Comparison of ENCODE assay signal across 8 cellular contexts in genomic region chr12:69154585-69155363, GRCh38.
A peak's percentile ranks its signal among the peaks of the same experiment; 100 is the strongest.
DNase-seq lines count a peak whose midpoint lies in the region; FAIRE-seq and TF ChIP-seq lines count a peak whose summit lies in the region.

No MANE protein-coding gene starts in this region.

- H3K9me3 ChIP-seq in MM.1S (replicated peaks; ENCODE audit: insufficient read depth, low read length) (no peaks in the 10 kb centered on the region), prostate gland (no peaks in the 10 kb centered on the region), uterus (no peaks in the 10 kb centered on the region)

- DNase-seq in AG10803 (ENCODE audit: low read depth) (peak; percentile 52), GM19239 (ENCODE audit: insufficient read length, low spot score) (peak; percentile 38), MM.1S (peak; percentile 75), SK-N-DZ (ENCODE audit: low spot score) (peak; percentile 59), germinal center (ENCODE audit: low spot score) (peak; percentile 57), prostate gland (ENCODE audit: low spot score) (peak; percentile 51), uterus (peak; percentile 35 to 37)
- peak; percentile 44 to 73 (median 52) for DNase-seq in activated naive CD4-positive, alpha-beta T cell (lab: John Stamatoyannopoulos, UW)

- H3K27ac ChIP-seq in MM.1S (ENCODE audit: low read length): no peak overlapping the region
- H3K27ac ChIP-seq in prostate gland: no peak overlapping the region
- H3K27ac ChIP-seq in uterus: no peak overlapping the region

- peak; percentile 89 for FAIRE-seq in GM19239 (lab: Jason Lieb, UNC)

- H3F3A ChIP-seq in MM.1S (ENCODE audit: insufficient read depth, low read length): no peaks in the 10 kb centered on the region

- peaks cover 4% of the 10 kb centered on the region for H3K4me1 ChIP-seq in MM.1S (ENCODE audit: low read length)
- H3K4me1 ChIP-seq in prostate gland (replicated peaks): no peaks in the 10 kb centered on the region
- H3K4me1 ChIP-seq in uterus: no peaks in the 10 kb centered on the region

- H3K4me3 ChIP-seq in AG10803 (ENCODE audit: low read length) (no peak overlapping the region), MM.1S (ENCODE audit: low read length) (no peak overlapping the region), prostate gland (no peak overlapping the region), uterus (no peak overlapping the region)

- H3K36me3 ChIP-seq in MM.1S (replicated peaks; ENCODE audit: insufficient read depth, low read length): no peaks in the 10 kb centered on the region
- no peaks in the 10 kb centered on the region for H3K36me3 ChIP-seq in prostate gland
- no peaks in the 10 kb centered on the region for H3K36me3 ChIP-seq in uterus

- no peak overlapping the region; the same call in 1 of the 2 replicates for H3K9ac ChIP-seq in MM.1S (ENCODE audit: low read length)

- peak overlapping the region; percentile 84 for H2AFZ ChIP-seq in MM.1S (ENCODE audit: low read length)

- no peaks in the 10 kb centered on the region for H4K20me1 ChIP-seq in MM.1S (ENCODE audit: insufficient read depth, low read length)

- TF ChIP-seq CTCF in AG10803 (conservative IDR thresholded peaks at IDR 0.05; ENCODE audit: low read length) (peak; percentile 98), MM.1S (IDR thresholded peaks at IDR 0.05; ENCODE audit: low read length) (peak; percentile 94), prostate gland (IDR thresholded peaks at IDR 0.05) (peak; percentile 71 to 89 (median 77)), uterus (IDR thresholded peaks at IDR 0.05) (peak; percentile 55 to 78 (median 64))

- WGBS in prostate gland: 12% methylated on average over 7 of the region's 7 CpGs

- intact Hi-C loops in prostate gland (cut with DNase I): loop anchor here (5.0 to 10.0 kb wide), 4 partner anchors 90 to 320 kb away; no protein-coding TSS in a partner anchor
- intact Hi-C loops in uterus (cut with DNase I; ENCODE audit: low total_unique reads): no loop called here

- H3K9me2 ChIP-seq in MM.1S (replicated peaks; ENCODE audit: insufficient read depth, low read length): no peaks in the 10 kb centered on the region

- no peak for TF ChIP-seq POLR2A in prostate gland (IDR thresholded peaks at IDR 0.05)
- no peak for TF ChIP-seq POLR2A in uterus (IDR thresholded peaks at IDR 0.05)

- peak overlapping the region; percentile 30; the same call in 1 of the 2 replicates for H3K4me2 ChIP-seq in MM.1S (ENCODE audit: low read depth, low read length)

- no peaks in the 10 kb centered on the region for H3K79me2 ChIP-seq in MM.1S (ENCODE audit: low read length)

- H3K27me3 ChIP-seq in MM.1S (replicated peaks; ENCODE audit: insufficient read depth, low read length) (no peaks in the 10 kb centered on the region), prostate gland (replicated peaks; ENCODE audit: insufficient read depth) (no peaks in the 10 kb centered on the region), uterus (no peaks in the 10 kb centered on the region)
